1 cellular context compared by ENCODE assay signal in the genomic region with DNA sequence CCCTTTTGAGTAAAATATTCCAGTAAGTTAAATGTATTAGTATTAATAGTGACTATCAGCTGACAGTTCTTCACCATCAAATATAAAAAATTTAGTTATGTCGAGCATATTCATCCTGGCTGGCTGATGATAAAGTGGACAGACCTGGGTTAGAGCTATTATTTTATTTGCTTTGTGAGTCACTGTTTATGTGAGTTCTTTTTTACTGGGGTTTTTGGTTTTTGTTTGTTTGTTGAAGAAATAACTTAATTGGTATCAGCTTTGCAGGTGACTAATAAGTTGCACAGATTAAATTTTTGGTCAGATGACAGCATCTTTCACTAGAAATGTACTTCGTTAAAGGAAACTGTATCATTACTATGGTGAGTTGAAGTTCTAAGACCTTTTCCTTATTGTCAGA.
TF ChIP-seq lines count a peak whose summit lies in the region.

No MANE protein-coding gene starts in this region.

TF ChIP-seq in HEK293, 187 proteins besides CTCF, POLR2A, EP300 and RAD21 (continued from another document and continues in another):
- TF ChIP-seq, protein P1, sequence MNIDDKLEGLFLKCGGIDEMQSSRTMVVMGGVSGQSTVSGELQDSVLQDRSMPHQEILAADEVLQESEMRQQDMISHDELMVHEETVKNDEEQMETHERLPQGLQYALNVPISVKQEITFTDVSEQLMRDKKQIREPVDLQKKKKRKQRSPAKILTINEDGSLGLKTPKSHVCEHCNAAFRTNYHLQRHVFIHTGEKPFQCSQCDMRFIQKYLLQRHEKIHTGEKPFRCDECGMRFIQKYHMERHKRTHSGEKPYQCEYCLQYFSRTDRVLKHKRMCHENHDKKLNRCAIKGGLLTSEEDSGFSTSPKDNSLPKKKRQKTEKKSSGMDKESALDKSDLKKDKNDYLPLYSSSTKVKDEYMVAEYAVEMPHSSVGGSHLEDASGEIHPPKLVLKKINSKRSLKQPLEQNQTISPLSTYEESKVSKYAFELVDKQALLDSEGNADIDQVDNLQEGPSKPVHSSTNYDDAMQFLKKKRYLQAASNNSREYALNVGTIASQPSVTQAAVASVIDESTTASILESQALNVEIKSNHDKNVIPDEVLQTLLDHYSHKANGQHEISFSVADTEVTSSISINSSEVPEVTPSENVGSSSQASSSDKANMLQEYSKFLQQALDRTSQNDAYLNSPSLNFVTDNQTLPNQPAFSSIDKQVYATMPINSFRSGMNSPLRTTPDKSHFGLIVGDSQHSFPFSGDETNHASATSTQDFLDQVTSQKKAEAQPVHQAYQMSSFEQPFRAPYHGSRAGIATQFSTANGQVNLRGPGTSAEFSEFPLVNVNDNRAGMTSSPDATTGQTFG (tag by site-specific recombination; IDR thresholded peaks at IDR 0.05; ENCODE audit: borderline replicate concordance), result peak; percentile 88; the same call in 1 of the 2 replicates
- TF ChIP-seq SP7 (tag by site-specific recombination; IDR thresholded peaks at IDR 0.05) (peak; percentile 83), SALL2 (tag by site-specific recombination; IDR thresholded peaks at IDR 0.05; ENCODE audit: borderline replicate concordance) (peak; percentile 78; the same call in 1 of the 2 replicates), ZSCAN23 (tag by site-specific recombination; IDR thresholded peaks at IDR 0.05) (peak; percentile 95), ZNF391 (tag by site-specific recombination; IDR thresholded peaks at IDR 0.05; ENCODE audit: borderline replicate concordance, low read depth) (peak; percentile 80; the same call in 1 of the 2 replicates), ZFP37 (tag by site-specific recombination; IDR thresholded peaks at IDR 0.05) (peak; percentile 51; the same call in 1 of the 2 replicates), ZNF501 (tag by site-specific recombination; IDR thresholded peaks at IDR 0.05) (peak; percentile 55; the same call in 1 of the 2 replicates), ZBTB20 (tag by site-specific recombination; IDR thresholded peaks at IDR 0.05) (no peak), ZNF184 (tag by site-specific recombination; IDR thresholded peaks at IDR 0.05) (peak; percentile 77), KLF8 (tag by site-specific recombination; IDR thresholded peaks at IDR 0.05) (peak; percentile 84), ZNF174 (tag by site-specific recombination; IDR thresholded peaks at IDR 0.05) (0 out of 2 replicates have a peak, but pooled peaks have one; percentile 64), KLF10 (tag by site-specific recombination; IDR thresholded peaks at IDR 0.05) (peak; percentile 45), ZNF654 (tag by site-specific recombination; IDR thresholded peaks at IDR 0.05; ENCODE audit: low read depth) (0 out of 2 replicates have a peak, but pooled peaks have one; percentile 5), ZNF561 (tag by site-specific recombination; IDR thresholded peaks at IDR 0.05; ENCODE audit: borderline replicate concordance) (no peak), ZNF433 (tag by site-specific recombination; IDR thresholded peaks at IDR 0.05; ENCODE audit: low read depth) (no peak), EGR2 (tag by site-specific recombination; IDR thresholded peaks at IDR 0.05; ENCODE audit: low read depth) (no peak), GLIS1 (tag by site-specific recombination; IDR thresholded peaks at IDR 0.05) (peak; percentile 43; the same call in 1 of the 2 replicates), ZEB2 (tag by site-specific recombination; IDR thresholded peaks at IDR 0.05) (peak; percentile 80), ZNF19 (tag by site-specific recombination; IDR thresholded peaks at IDR 0.05; ENCODE audit: low read depth) (no peak), ZBTB48 (tag by site-specific recombination; IDR thresholded peaks at IDR 0.05) (no peak), ZBTB17 (tag by site-specific recombination; IDR thresholded peaks at IDR 0.05) (peak; percentile 54; the same call in 1 of the 2 replicates), ZNF658 (tag by site-specific recombination; IDR thresholded peaks at IDR 0.05) (0 out of 2 replicates have a peak, but pooled peaks have one; percentile 35), ZFP69B (tag by site-specific recombination; IDR thresholded peaks at IDR 0.05) (no peak), ZNF76 (tag by site-specific recombination; IDR thresholded peaks at IDR 0.05; ENCODE audit: borderline replicate concordance, low read depth) (no peak)
- TF ChIP-seq, protein P2, sequence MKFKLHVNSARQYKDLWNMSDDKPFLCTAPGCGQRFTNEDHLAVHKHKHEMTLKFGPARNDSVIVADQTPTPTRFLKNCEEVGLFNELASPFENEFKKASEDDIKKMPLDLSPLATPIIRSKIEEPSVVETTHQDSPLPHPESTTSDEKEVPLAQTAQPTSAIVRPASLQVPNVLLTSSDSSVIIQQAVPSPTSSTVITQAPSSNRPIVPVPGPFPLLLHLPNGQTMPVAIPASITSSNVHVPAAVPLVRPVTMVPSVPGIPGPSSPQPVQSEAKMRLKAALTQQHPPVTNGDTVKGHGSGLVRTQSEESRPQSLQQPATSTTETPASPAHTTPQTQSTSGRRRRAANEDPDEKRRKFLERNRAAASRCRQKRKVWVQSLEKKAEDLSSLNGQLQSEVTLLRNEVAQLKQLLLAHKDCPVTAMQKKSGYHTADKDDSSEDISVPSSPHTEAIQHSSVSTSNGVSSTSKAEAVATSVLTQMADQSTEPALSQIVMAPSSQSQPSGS (tag by site-specific recombination; IDR thresholded peaks at IDR 0.05; ENCODE audit: low read depth), result peak; percentile 62; the same call in 1 of the 2 replicates
- TF ChIP-seq, protein P3, sequence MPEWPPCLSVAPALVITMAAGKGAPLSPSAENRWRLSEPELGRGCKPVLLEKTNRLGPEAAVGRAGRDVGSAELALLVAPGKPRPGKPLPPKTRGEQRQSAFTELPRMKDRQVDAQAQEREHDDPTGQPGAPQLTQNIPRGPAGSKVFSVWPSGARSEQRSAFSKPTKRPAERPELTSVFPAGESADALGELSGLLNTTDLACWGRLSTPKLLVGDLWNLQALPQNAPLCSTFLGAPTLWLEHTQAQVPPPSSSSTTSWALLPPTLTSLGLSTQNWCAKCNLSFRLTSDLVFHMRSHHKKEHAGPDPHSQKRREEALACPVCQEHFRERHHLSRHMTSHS (tag by site-specific recombination; IDR thresholded peaks at IDR 0.05), result peak; percentile 74
- TF ChIP-seq, protein P4, sequence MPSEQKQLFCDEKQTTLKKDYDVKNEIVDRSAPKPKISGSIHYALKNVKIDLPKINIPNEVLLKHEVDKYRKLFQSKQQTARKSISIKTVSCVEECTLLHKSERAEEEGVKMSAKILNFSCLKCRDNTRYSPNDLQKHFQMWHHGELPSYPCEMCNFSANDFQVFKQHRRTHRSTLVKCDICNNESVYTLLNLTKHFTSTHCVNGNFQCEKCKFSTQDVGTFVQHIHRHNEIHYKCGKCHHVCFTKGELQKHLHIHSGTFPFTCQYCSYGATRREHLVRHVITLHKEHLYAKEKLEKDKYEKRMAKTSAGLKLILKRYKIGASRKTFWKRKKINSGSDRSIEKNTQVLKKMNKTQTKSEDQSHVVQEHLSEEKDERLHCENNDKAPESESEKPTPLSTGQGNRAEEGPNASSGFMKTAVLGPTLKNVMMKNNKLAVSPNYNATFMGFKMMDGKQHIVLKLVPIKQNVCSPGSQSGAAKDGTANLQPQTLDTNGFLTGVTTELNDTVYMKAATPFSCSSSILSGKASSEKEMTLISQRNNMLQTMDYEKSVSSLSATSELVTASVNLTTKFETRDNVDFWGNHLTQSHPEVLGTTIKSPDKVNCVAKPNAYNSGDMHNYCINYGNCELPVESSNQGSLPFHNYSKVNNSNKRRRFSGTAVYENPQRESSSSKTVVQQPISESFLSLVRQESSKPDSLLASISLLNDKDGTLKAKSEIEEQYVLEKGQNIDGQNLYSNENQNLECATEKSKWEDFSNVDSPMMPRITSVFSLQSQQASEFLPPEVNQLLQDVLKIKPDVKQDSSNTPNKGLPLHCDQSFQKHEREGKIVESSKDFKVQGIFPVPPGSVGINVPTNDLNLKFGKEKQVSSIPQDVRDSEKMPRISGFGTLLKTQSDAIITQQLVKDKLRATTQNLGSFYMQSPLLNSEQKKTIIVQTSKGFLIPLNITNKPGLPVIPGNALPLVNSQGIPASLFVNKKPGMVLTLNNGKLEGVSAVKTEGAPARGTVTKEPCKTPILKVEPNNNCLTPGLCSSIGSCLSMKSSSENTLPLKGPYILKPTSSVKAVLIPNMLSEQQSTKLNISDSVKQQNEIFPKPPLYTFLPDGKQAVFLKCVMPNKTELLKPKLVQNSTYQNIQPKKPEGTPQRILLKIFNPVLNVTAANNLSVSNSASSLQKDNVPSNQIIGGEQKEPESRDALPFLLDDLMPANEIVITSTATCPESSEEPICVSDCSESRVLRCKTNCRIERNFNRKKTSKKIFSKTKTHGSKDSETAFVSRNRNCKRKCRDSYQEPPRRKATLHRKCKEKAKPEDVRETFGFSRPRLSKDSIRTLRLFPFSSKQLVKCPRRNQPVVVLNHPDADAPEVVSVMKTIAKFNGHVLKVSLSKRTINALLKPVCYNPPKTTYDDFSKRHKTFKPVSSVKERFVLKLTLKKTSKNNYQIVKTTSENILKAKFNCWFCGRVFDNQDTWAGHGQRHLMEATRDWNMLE (tag by site-specific recombination; conservative IDR thresholded peaks at IDR 0.05; ENCODE audit: low read depth), result no peak
- TF ChIP-seq, protein P5, sequence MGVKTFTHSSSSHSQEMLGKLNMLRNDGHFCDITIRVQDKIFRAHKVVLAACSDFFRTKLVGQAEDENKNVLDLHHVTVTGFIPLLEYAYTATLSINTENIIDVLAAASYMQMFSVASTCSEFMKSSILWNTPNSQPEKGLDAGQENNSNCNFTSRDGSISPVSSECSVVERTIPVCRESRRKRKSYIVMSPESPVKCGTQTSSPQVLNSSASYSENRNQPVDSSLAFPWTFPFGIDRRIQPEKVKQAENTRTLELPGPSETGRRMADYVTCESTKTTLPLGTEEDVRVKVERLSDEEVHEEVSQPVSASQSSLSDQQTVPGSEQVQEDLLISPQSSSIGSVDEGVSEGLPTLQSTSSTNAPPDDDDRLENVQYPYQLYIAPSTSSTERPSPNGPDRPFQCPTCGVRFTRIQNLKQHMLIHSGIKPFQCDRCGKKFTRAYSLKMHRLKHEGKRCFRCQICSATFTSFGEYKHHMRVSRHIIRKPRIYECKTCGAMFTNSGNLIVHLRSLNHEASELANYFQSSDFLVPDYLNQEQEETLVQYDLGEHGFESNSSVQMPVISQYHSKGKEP (tag by site-specific recombination; IDR thresholded peaks at IDR 0.05), result peak; percentile 37; the same call in 1 of the 2 replicates
- TF ChIP-seq, protein P6, sequence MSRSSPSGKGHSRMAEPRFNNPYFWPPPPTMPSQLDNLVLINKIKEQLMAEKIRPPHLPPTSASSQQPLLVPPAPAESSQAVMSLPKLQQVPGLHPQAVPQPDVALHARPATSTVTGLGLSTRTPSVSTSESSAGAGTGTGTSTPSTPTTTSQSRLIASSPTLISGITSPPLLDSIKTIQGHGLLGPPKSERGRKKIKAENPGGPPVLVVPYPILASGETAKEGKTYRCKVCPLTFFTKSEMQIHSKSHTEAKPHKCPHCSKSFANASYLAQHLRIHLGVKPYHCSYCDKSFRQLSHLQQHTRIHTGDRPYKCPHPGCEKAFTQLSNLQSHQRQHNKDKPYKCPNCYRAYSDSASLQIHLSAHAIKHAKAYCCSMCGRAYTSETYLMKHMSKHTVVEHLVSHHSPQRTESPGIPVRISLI (tag by site-specific recombination; IDR thresholded peaks at IDR 0.05), result peak; percentile 96
- TF ChIP-seq, protein P7, sequence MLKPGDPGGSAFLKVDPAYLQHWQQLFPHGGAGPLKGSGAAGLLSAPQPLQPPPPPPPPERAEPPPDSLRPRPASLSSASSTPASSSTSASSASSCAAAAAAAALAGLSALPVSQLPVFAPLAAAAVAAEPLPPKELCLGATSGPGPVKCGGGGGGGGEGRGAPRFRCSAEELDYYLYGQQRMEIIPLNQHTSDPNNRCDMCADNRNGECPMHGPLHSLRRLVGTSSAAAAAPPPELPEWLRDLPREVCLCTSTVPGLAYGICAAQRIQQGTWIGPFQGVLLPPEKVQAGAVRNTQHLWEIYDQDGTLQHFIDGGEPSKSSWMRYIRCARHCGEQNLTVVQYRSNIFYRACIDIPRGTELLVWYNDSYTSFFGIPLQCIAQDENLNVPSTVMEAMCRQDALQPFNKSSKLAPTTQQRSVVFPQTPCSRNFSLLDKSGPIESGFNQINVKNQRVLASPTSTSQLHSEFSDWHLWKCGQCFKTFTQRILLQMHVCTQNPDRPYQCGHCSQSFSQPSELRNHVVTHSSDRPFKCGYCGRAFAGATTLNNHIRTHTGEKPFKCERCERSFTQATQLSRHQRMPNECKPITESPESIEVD (tag by site-specific recombination; IDR thresholded peaks at IDR 0.05), result peak; percentile 88
- TF ChIP-seq, protein P8, sequence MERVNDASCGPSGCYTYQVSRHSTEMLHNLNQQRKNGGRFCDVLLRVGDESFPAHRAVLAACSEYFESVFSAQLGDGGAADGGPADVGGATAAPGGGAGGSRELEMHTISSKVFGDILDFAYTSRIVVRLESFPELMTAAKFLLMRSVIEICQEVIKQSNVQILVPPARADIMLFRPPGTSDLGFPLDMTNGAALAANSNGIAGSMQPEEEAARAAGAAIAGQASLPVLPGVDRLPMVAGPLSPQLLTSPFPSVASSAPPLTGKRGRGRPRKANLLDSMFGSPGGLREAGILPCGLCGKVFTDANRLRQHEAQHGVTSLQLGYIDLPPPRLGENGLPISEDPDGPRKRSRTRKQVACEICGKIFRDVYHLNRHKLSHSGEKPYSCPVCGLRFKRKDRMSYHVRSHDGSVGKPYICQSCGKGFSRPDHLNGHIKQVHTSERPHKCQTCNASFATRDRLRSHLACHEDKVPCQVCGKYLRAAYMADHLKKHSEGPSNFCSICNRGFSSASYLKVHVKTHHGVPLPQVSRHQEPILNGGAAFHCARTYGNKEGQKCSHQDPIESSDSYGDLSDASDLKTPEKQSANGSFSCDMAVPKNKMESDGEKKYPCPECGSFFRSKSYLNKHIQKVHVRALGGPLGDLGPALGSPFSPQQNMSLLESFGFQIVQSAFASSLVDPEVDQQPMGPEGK (tag by site-specific recombination; IDR thresholded peaks at IDR 0.05), result peak; percentile 38; the same call in 1 of the 2 replicates
- TF ChIP-seq, protein P9, sequence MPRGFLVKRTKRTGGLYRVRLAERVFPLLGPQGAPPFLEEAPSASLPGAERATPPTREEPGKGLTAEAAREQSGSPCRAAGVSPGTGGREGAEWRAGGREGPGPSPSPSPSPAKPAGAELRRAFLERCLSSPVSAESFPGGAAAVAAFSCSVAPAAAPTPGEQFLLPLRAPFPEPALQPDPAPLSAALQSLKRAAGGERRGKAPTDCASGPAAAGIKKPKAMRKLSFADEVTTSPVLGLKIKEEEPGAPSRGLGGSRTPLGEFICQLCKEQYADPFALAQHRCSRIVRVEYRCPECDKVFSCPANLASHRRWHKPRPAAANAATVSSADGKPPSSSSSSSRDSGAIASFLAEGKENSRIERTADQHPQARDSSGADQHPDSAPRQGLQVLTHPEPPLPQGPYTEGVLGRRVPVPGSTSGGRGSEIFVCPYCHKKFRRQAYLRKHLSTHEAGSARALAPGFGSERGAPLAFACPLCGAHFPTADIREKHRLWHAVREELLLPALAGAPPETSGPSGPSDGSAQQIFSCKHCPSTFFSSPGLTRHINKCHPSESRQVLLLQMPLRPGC (tag by site-specific recombination; IDR thresholded peaks at IDR 0.05), result peak; percentile 97
- TF ChIP-seq, protein P10, sequence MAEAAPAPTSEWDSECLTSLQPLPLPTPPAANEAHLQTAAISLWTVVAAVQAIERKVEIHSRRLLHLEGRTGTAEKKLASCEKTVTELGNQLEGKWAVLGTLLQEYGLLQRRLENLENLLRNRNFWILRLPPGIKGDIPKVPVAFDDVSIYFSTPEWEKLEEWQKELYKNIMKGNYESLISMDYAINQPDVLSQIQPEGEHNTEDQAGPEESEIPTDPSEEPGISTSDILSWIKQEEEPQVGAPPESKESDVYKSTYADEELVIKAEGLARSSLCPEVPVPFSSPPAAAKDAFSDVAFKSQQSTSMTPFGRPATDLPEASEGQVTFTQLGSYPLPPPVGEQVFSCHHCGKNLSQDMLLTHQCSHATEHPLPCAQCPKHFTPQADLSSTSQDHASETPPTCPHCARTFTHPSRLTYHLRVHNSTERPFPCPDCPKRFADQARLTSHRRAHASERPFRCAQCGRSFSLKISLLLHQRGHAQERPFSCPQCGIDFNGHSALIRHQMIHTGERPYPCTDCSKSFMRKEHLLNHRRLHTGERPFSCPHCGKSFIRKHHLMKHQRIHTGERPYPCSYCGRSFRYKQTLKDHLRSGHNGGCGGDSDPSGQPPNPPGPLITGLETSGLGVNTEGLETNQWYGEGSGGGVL (tag by site-specific recombination; IDR thresholded peaks at IDR 0.05), result peak; percentile 58
